23 cellular contexts compared by ENCODE assay signal in the genomic region with DNA sequence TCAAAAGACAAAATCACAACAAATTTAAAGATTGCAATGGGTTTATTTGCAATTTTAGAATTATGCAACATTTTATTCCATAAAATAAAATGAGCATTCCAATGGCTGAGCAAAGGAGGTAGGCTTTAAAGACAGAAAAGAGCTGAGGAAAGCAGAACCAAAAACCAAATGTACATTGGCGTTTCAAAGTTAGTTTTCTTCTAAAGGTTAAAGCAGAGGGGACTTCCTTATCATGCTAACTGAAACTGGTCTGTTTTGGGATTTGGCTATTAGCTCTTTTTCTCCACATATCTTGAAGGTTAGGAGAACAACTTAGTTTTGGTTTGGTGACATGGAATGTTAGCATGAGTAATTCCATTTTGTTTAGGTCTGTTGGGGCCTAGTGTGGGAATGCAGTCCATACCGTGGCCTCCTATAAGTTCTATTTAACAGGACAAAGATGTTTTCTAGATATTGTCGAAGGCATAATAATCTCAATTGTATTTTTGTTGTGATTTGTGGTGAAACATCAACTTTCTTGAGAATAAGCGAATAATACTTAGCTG.
"Had no signal": no experiment of that assay in that cellular context is flagged by ENCODE, and none has a peak within 500 bp of the region (broad histone marks: within the 10 kb centered on the region; RNA-seq: fewer than 3 reads in every experiment).

No MANE protein-coding gene starts in this region.

- H3K4me3 ChIP-seq: colonic mucosa, esophagus squamous epithelium, lung, mucosa of descending colon, ovary, skin epidermis, tibial nerve had no signal

- H3K27ac ChIP-seq: colonic mucosa, epithelial cell of prostate, esophagus squamous epithelium, ovary had no signal

- DNase-seq: activated CD4-positive, alpha-beta T cell treated with anti-CD3 and anti-CD28 coated beads for 36 hours; activated CD4-positive, alpha-beta T cell treated with anti-CD3 and anti-CD28 coated beads, Interleukin-2, amount 50 U/mL, for 48 hours; activated CD4-positive, CD25-positive, alpha-beta regulatory T cell; activated CD8-positive, alpha-beta memory T cell treated with anti-CD3 and anti-CD28 coated beads, Interleukin-2, amount 50 U/mL, for 48 hours; activated gamma-delta T cell; activated naive CD4-positive, alpha-beta T cell treated with anti-CD3 and anti-CD28 coated beads, Interleukin-2, amount 10 ng/mL, durations not matched to agents 7 days and 5 days; activated naive CD8-positive, alpha-beta T cell treated with anti-CD3 and anti-CD28 coated beads, Interleukin-2, amount 10 ng/mL, durations not matched to agents 7 days and 5 days; activated T-cell treated with anti-CD3 and anti-CD28 coated beads, Interleukin-2, amount 50 U/mL, for 24 hours; amniotic stem cell; colonic mucosa; effector CD8-positive, alpha-beta T cell; esophagus squamous epithelium; head of caudate nucleus; hippocampal formation; mucosa of descending colon; ovary; retina; stimulated activated CD4-positive, alpha-beta T cell treated with anti-CD3 and anti-CD28 coated beads, Interleukin-4, amount 100 ng/mL, for 4 hours; stimulated activated CD8-positive, alpha-beta memory T cell treated with anti-CD3 and anti-CD28 coated beads, Interleukin-4, amount 100 ng/mL, for 48 hours had no signal

- H3K27me3 ChIP-seq: colonic mucosa, esophagus squamous epithelium, ovary, tibial nerve had no signal

- H3K36me3 ChIP-seq: ovary had no signal

- H3K9me3 ChIP-seq: colonic mucosa, esophagus squamous epithelium, mucosa of descending colon, ovary, tibial nerve had no signal

- H3K4me1 ChIP-seq: colonic mucosa had no signal
